In genomic region chr2:32772623-32773221, GRCh38 we compare ENCODE assay signal across 8 cellular contexts.
DNase-seq lines count a peak whose midpoint lies in the region; ATAC-seq and FAIRE-seq lines count a peak whose summit lies in the region.

No MANE protein-coding gene starts in this region.

- DNase-seq in AG20443 (ENCODE audit: low spot score) (peak; percentile 80), GM19239 (ENCODE audit: insufficient read length, low spot score) (no peak), NCI-H2227 treated with DMSO at 0.1 percent for 48 hours (lab: John Stamatoyannopoulos, UW) (peak; percentile 67), cerebellum (ENCODE audit: low spot score) (peak; percentile 5), left colon (no peak), mucosa of gallbladder (ENCODE audit: low spot score) (no peak)

- FAIRE-seq in GM19239 (lab: Jason Lieb, UNC), result peak; percentile 80

- intact Hi-C loops in left colon (cut with DNase I, micrococcal nuclease), result loop anchor here in 1 of 2 donors (2.0 to 10.0 kb wide), 3 partner anchors 172 to 812 kb away; partner anchors contain the start of gene LTBP1

- ATAC-seq in left colon (peak; percentile 74), HG03439 (IDR thresholded peaks at IDR 0.05; ENCODE audit: unreplicated experiment) (no peak), HG02981 (IDR thresholded peaks at IDR 0.05; ENCODE audit: unreplicated experiment) (no peak)

Comparison
In these comparisons a context has a peak if more than half of its experiments do, and no peak if none do; other contexts are left out.
1. DNase-seq: peak in AG20443 (single experiment), NCI-H2227 treated with DMSO at 0.1 percent for 48 hours (single experiment) and cerebellum (single experiment); none in GM19239 (single experiment), left colon (0 of 2) and mucosa of gallbladder (single experiment).